ENCODE assay signal across 13 cellular contexts in genomic region chr6:16671302-16672289, GRCh38.
DNase-seq lines count a peak whose midpoint lies in the region; ATAC-seq and TF ChIP-seq lines count a peak whose summit lies in the region.
"Had no signal": no experiment of that assay in that cellular context is flagged by ENCODE, and none has a peak within 500 bp of the region (broad histone marks: within the 10 kb centered on the region; RNA-seq: fewer than 3 reads in every experiment).

No MANE protein-coding gene starts in this region.

- peaks cover 63% of the 10 kb centered on the region for H3K4me1 Mint-ChIP-seq in activated naive CD8-positive, alpha-beta T cell (ENCODE audit: low read depth)

- CTCF ChIA-PET in GM10248 (lab: Yijun Ruan, JAX) = interaction anchor here (1.4 kb wide), 1 partner anchor 23 kb away, joined by 3 read pairs; no protein-coding TSS in a partner anchor

- no peaks in the 10 kb centered on the region for H3K27me3 Mint-ChIP-seq in activated naive CD8-positive, alpha-beta T cell

- peak overlapping the region; percentile 98 for H3K27ac Mint-ChIP-seq in activated naive CD8-positive, alpha-beta T cell

- H3K27me3 ChIP-seq in right lobe of liver = no peaks in the 10 kb centered on the region
- H3K27me3 ChIP-seq: adrenal gland; BLaER1 treated with 17β-estradiol and CSF1 and Interleukin-3, amounts not matched to agents 10 nM and 100 nM; SJCRH30 had no signal

- no peaks in the 10 kb centered on the region for H3K9me3 ChIP-seq in right lobe of liver
- H3K9me3 ChIP-seq: adrenal gland, SJCRH30 had no signal

- H3K4me3 Mint-ChIP-seq in activated naive CD8-positive, alpha-beta T cell = no peak overlapping the region

- peaks cover 3 to 51% (median 21%) of the 10 kb centered on the region in 4 donors for H3K4me1 ChIP-seq in right lobe of liver
- H3K4me1 ChIP-seq: SJCRH30 had no signal

- H3K4me3 ChIP-seq in right lobe of liver = no peak overlapping the region
- H3K4me3 ChIP-seq: adrenal gland; BLaER1 treated with 17β-estradiol and CSF1 and Interleukin-3, amounts not matched to agents 10 nM and 100 nM; SJCRH30 had no signal

- 32% methylated on average over 6 of the region's 6 CpGs for WGBS in right lobe of liver (ENCODE audit: insufficient coverage, low coverage, low lambda C conversion rate, missing lambda C conversion rate)

- peaks cover 20% of the 10 kb centered on the region for H3K36me3 Mint-ChIP-seq in activated naive CD8-positive, alpha-beta T cell

- peak; percentile 65 for DNase-seq in CD1c-positive myeloid dendritic cell (ENCODE audit: extremely low spot score)
- peak; percentile 46 for DNase-seq in M059J (ENCODE audit: low read depth)
- no peak for DNase-seq in right lobe of liver
- DNase-seq in GM10248 (ENCODE audit: extremely low spot score) = no peak
- DNase-seq in SW 1271 (lab: John Stamatoyannopoulos, UW) = no peak
- DNase-seq: adrenal gland, NCI-H1105, occipital lobe, SJCRH30 had no signal

- POLR2A ChIA-PET in GM10248 (lab: Yijun Ruan, JAX) = interaction anchor here (0.7 kb wide), 1 partner anchor 349 kb away, joined by 6 read pairs; no protein-coding TSS in a partner anchor

- H3K9me3 Mint-ChIP-seq in activated naive CD8-positive, alpha-beta T cell (ENCODE audit: low read depth) = no peaks in the 10 kb centered on the region

- no peak for TF ChIP-seq CTCF in right lobe of liver (IDR thresholded peaks at IDR 0.05)
- no peak for TF ChIP-seq CTCF in GM10248 (IDR thresholded peaks at IDR 0.05; ENCODE audit: control extremely low read depth, extremely low read depth, low read depth, missing control alignments)

- TF ChIP-seq POLR2A in right lobe of liver (IDR thresholded peaks at IDR 0.05) = no peak

- H3K27ac ChIP-seq in right lobe of liver = peak overlapping the region; percentile 29 to 52 (median 48)
- H3K27ac ChIP-seq: adrenal gland, SJCRH30 had no signal

- ATAC-seq in right lobe of liver = peak in 3 of 4 donors; percentile 36 to 50 (median 43)
- no peak for ATAC-seq in HG02610 (IDR thresholded peaks at IDR 0.05; ENCODE audit: unreplicated experiment)
- no peak for ATAC-seq in HG03139 (IDR thresholded peaks at IDR 0.05; ENCODE audit: unreplicated experiment)

- intact Hi-C loops in right lobe of liver (cut with DNase I) = no loop called here

- H3K36me3 ChIP-seq in right lobe of liver = no peaks in the 10 kb centered on the region
- H3K36me3 ChIP-seq: adrenal gland, SJCRH30 had no signal

Comparison
In these comparisons a context has a peak if more than half of its experiments do, and no peak if none do; other contexts are left out.
1. DNase-seq: peak in CD1c-positive myeloid dendritic cell (single experiment) and M059J (single experiment); none in right lobe of liver (0 of 3), GM10248 (single experiment) and SW 1271 (0 of 2).
2. ATAC-seq: peak in right lobe of liver (3 of 4); none in HG02610 (single experiment) and HG03139 (single experiment).